In genomic region chr3:51371943-51372557, GRCh38 we compare ENCODE assay signal across 8 cellular contexts. TPM values are rescaled to one million over a fixed set of nuclear protein-coding genes. Genes with fewer than 3 reads are reported as not detected.
DNase-seq lines count a peak whose midpoint lies in the region; ATAC-seq and TF ChIP-seq lines count a peak whose summit lies in the region.

No MANE protein-coding gene starts in this region.

- peaks cover 4% of the 10 kb centered on the region for H3K27me3 Mint-ChIP-seq in activated CD4-positive, alpha-beta memory T cell treated with anti-CD3 and anti-CD28 coated beads for 36 hours
- peaks cover 22 to 57% (median 44%) of the 10 kb centered on the region in 3 donors for H3K27me3 Mint-ChIP-seq in naive B cell

- ATAC-seq in esophagus mucosa, result peak; percentile 68
- ATAC-seq in naive B cell (ENCODE audit: low read depth in 2 of 2), result peak; percentile 30 to 45
- ATAC-seq in GM19395 (IDR thresholded peaks at IDR 0.05; ENCODE audit: unreplicated experiment), result no peak

- DNase-seq in ELR (ENCODE audit: low read depth) (peak; percentile 78), NCI-H1105 treated with DMSO at 0.1 percent for 48 hours (lab: John Stamatoyannopoulos, UW) (peak; percentile 12), naive B cell (peak; percentile 28), GM19240 (ENCODE audit: insufficient read length, low spot score) (no peak)
- peak; percentile 63 for DNase-seq in activated CD4-positive, alpha-beta memory T cell treated with anti-CD3 and anti-CD28 coated beads for 36 hours

- H3K36me3 Mint-ChIP-seq in activated CD4-positive, alpha-beta memory T cell treated with anti-CD3 and anti-CD28 coated beads for 36 hours, result no peaks in the 10 kb centered on the region
- no peaks in the 10 kb centered on the region for H3K36me3 Mint-ChIP-seq in naive B cell

- POLR2A ChIA-PET in activated CD4-positive, alpha-beta memory T cell treated with anti-CD3 and anti-CD28 coated beads for 36 hours (lab: Charles Lee), result no interaction called here

- CTCF ChIA-PET in activated CD4-positive, alpha-beta memory T cell treated with anti-CD3 and anti-CD28 coated beads for 36 hours (lab: Charles Lee), result interaction anchor here (0.7 to 3.6 kb wide), 14 partner anchors 8 to 822 kb away, joined by 3 to 41 read pairs (median 4); partner anchors contain the start of gene MAPKAPK3

- H3K9me3 Mint-ChIP-seq in activated CD4-positive, alpha-beta memory T cell treated with anti-CD3 and anti-CD28 coated beads for 36 hours, result no peaks in the 10 kb centered on the region
- H3K9me3 Mint-ChIP-seq in naive B cell, result peaks cover 0 to 3% (median 0%) of the 10 kb centered on the region in 7 donors

- peak; percentile 78 for TF ChIP-seq CTCF in 22Rv1 (IDR thresholded peaks at IDR 0.05)

- no peak overlapping the region for H3K4me3 Mint-ChIP-seq in activated CD4-positive, alpha-beta memory T cell treated with anti-CD3 and anti-CD28 coated beads for 36 hours
- H3K4me3 Mint-ChIP-seq in naive B cell, result no peak overlapping the region

- H3K27ac Mint-ChIP-seq in activated CD4-positive, alpha-beta memory T cell treated with anti-CD3 and anti-CD28 coated beads for 36 hours, result no peak overlapping the region
- H3K27ac Mint-ChIP-seq in naive B cell, result peak overlapping the region in 1 of 6 donors; percentile 8

- no peak overlapping the region for H3K27ac ChIP-seq in 22Rv1

- no peaks in the 10 kb centered on the region for H3K4me1 Mint-ChIP-seq in activated CD4-positive, alpha-beta memory T cell treated with anti-CD3 and anti-CD28 coated beads for 36 hours (ENCODE audit: low read depth)
- H3K4me1 Mint-ChIP-seq in naive B cell, result no peaks in the 10 kb centered on the region

- intact Hi-C loops in activated CD4-positive, alpha-beta memory T cell treated with anti-CD3 and anti-CD28 coated beads for 36 hours (cut with micrococcal nuclease), result loop anchor here (1.0 to 10.0 kb wide), 4 partner anchors 267 to 756 kb away; no protein-coding TSS in a partner anchor

RNA-seq across cellular contexts. Expression of gene MANF, which starts 13.0 kb away (rescaled TPM):
- 100 to 1,000 TPM; 151 to 162 TPM for total RNA-seq in activated CD4-positive, alpha-beta memory T cell treated with anti-CD3 and anti-CD28 coated beads for 36 hours
- 80.6 TPM for total RNA-seq in esophagus mucosa
- 10 to 100 TPM; 16.5 to 37.3 (median 29.3) TPM for polyA plus RNA-seq in naive B cell (ENCODE audit: low read depth in 6 of 6)

RNA-seq across cellular contexts. Expression of gene RBM15B, which starts 19.0 kb away (rescaled TPM):
- total RNA-seq in activated CD4-positive, alpha-beta memory T cell treated with anti-CD3 and anti-CD28 coated beads for 36 hours, result 10 to 100 TPM; 19.0 to 19.4 TPM
- 25.1 TPM for total RNA-seq in esophagus mucosa
- polyA plus RNA-seq in naive B cell (ENCODE audit: low read depth in 6 of 6), result 10 to 100 TPM; 12.5 to 22.5 (median 14.5) TPM
